In genomic region chr5:157857821-157858526, GRCh38 we compare ENCODE assay signal across 8 cellular contexts. TPM values are rescaled to one million over a fixed set of nuclear protein-coding genes. Genes with fewer than 3 reads are reported as not detected.
DNase-seq lines count a peak whose midpoint lies in the region; ATAC-seq and TF ChIP-seq lines count a peak whose summit lies in the region.

No MANE protein-coding gene starts in this region.

- H3K27ac Mint-ChIP-seq in CD4-positive, CD25-positive, alpha-beta regulatory T cell = peak overlapping the region; percentile 89 to 99 (median 93)
- H3K27ac Mint-ChIP-seq in IgD-negative memory B cell = peak overlapping the region; percentile 96 to 98 (median 96)
- peak overlapping the region; percentile 91 for H3K27ac Mint-ChIP-seq in activated CD4-positive, alpha-beta memory T cell treated with anti-CD3 and anti-CD28 coated beads, Interleukin-2, amount 10 ng/mL, durations not matched to agents 7 days and 5 days
- H3K27ac Mint-ChIP-seq in glutamatergic neuron (ENCODE audit: unreplicated experiment) = peak overlapping the region; percentile 50

- no peak for ATAC-seq in CD4-positive, CD25-positive, alpha-beta regulatory T cell (ENCODE audit: low read depth in 2 of 2)

- H3K4me1 ChIP-seq in CD4-positive, CD25-positive, alpha-beta regulatory T cell (ENCODE audit: control insufficient read depth, insufficient read depth, low read length, poor library complexity, severe bottlenecking) = peaks cover 58% of the 10 kb centered on the region
- H3K4me1 ChIP-seq in prostate gland (replicated peaks) = peaks cover 4% of the 10 kb centered on the region

- H3K9me3 Mint-ChIP-seq in CD4-positive, CD25-positive, alpha-beta regulatory T cell = peaks cover 0 to 4% (median 0%) of the 10 kb centered on the region in 7 donors
- H3K9me3 Mint-ChIP-seq in IgD-negative memory B cell (peaks cover 0 to 3% (median 0%) of the 10 kb centered on the region in 3 donors), glutamatergic neuron (ENCODE audit: unreplicated experiment) (peaks cover 6% of the 10 kb centered on the region)
- no peaks in the 10 kb centered on the region for H3K9me3 Mint-ChIP-seq in activated CD4-positive, alpha-beta memory T cell treated with anti-CD3 and anti-CD28 coated beads, Interleukin-2, amount 10 ng/mL, durations not matched to agents 7 days and 5 days

- peak overlapping the region; percentile 90 to 100 (median 95) for H3K4me3 Mint-ChIP-seq in CD4-positive, CD25-positive, alpha-beta regulatory T cell
- H3K4me3 Mint-ChIP-seq in IgD-negative memory B cell (peak overlapping the region; percentile 90 to 98 (median 96)), glutamatergic neuron (ENCODE audit: unreplicated experiment) (peak overlapping the region; percentile 91)
- H3K4me3 Mint-ChIP-seq in activated CD4-positive, alpha-beta memory T cell treated with anti-CD3 and anti-CD28 coated beads, Interleukin-2, amount 10 ng/mL, durations not matched to agents 7 days and 5 days = peak overlapping the region; percentile 90

- peak overlapping the region; percentile 97 for H3K4me3 ChIP-seq in CD4-positive, CD25-positive, alpha-beta regulatory T cell (ENCODE audit: low read depth, low read length)
- peak overlapping the region; percentile 87 to 93 for H3K4me3 ChIP-seq in prostate gland

- peaks cover 54 to 82% (median 61%) of the 10 kb centered on the region in 4 donors for H3K4me1 Mint-ChIP-seq in CD4-positive, CD25-positive, alpha-beta regulatory T cell
- H3K4me1 Mint-ChIP-seq in IgD-negative memory B cell (peaks cover 48 to 64% (median 50%) of the 10 kb centered on the region in 3 donors), glutamatergic neuron (ENCODE audit: low read depth, unreplicated experiment) (peaks cover 6% of the 10 kb centered on the region)
- peaks cover 70% of the 10 kb centered on the region for H3K4me1 Mint-ChIP-seq in activated CD4-positive, alpha-beta memory T cell treated with anti-CD3 and anti-CD28 coated beads, Interleukin-2, amount 10 ng/mL, durations not matched to agents 7 days and 5 days

- WGBS in prostate gland = 3% methylated on average over 5 of the region's 5 CpGs

- no peaks in the 10 kb centered on the region for H3K27me3 ChIP-seq in CD4-positive, CD25-positive, alpha-beta regulatory T cell (ENCODE audit: control insufficient read depth, insufficient read depth, low read length)
- no peaks in the 10 kb centered on the region for H3K27me3 ChIP-seq in prostate gland (replicated peaks; ENCODE audit: insufficient read depth)

- CTCF ChIA-PET in activated CD4-positive, alpha-beta memory T cell treated with anti-CD3 and anti-CD28 coated beads, Interleukin-2, amount 10 ng/mL, durations not matched to agents 7 days and 5 days (lab: Charles Lee) = interaction anchor here (0.7 to 4.0 kb wide), 9 partner anchors 8 to 137 kb away, joined by 3 to 30 read pairs (median 4); no protein-coding TSS in a partner anchor

- no peaks in the 10 kb centered on the region for H3K27me3 Mint-ChIP-seq in CD4-positive, CD25-positive, alpha-beta regulatory T cell
- H3K27me3 Mint-ChIP-seq in IgD-negative memory B cell (no peaks in the 10 kb centered on the region), glutamatergic neuron (ENCODE audit: unreplicated experiment) (peaks cover 2% of the 10 kb centered on the region)
- no peaks in the 10 kb centered on the region for H3K27me3 Mint-ChIP-seq in activated CD4-positive, alpha-beta memory T cell treated with anti-CD3 and anti-CD28 coated beads, Interleukin-2, amount 10 ng/mL, durations not matched to agents 7 days and 5 days

- intact Hi-C loops in prostate gland (cut with DNase I) = loop anchor here (2.0 to 10.0 kb wide), 3 partner anchors 36 to 91 kb away; no protein-coding TSS in a partner anchor

- H3K36me3 Mint-ChIP-seq in CD4-positive, CD25-positive, alpha-beta regulatory T cell = peaks cover 10% of the 10 kb centered on the region
- peaks cover 2% of the 10 kb centered on the region for H3K36me3 Mint-ChIP-seq in IgD-negative memory B cell
- H3K36me3 Mint-ChIP-seq in activated CD4-positive, alpha-beta memory T cell treated with anti-CD3 and anti-CD28 coated beads, Interleukin-2, amount 10 ng/mL, durations not matched to agents 7 days and 5 days (ENCODE audit: low read depth) = peaks cover 14% of the 10 kb centered on the region
- no peaks in the 10 kb centered on the region for H3K36me3 Mint-ChIP-seq in glutamatergic neuron (ENCODE audit: unreplicated experiment)

- peak in 2 of 3 donors; percentile 34 to 68 for DNase-seq in CD4-positive, CD25-positive, alpha-beta regulatory T cell
- DNase-seq in activated CD4-positive, alpha-beta memory T cell treated with anti-CD3 and anti-CD28 coated beads, Interleukin-2, amount 10 ng/mL, durations not matched to agents 7 days and 5 days = no peak
- no peak for DNase-seq in glutamatergic neuron
- DNase-seq in prostate gland (ENCODE audit: low spot score) = no peak
- no peak for DNase-seq in NCI-H187 treated with DMSO at 0.1 percent for 48 hours (lab: John Stamatoyannopoulos, UW)
- DNase-seq in COLO668 (lab: John Stamatoyannopoulos, UW; ENCODE audit: unreplicated experiment) = no peak
- DNase-seq in middle frontal gyrus (ENCODE audit: extremely low spot score, low spot score) = no peak

- no peaks in the 10 kb centered on the region for H3K9me3 ChIP-seq in CD4-positive, CD25-positive, alpha-beta regulatory T cell (ENCODE audit: control insufficient read depth in 2 of 2, low read length in 2 of 2)
- no peaks in the 10 kb centered on the region for H3K9me3 ChIP-seq in prostate gland

- no peak for TF ChIP-seq CTCF in glutamatergic neuron (IDR thresholded peaks at IDR 0.05; ENCODE audit: partially characterized antibody, unreplicated experiment)
- no peak for TF ChIP-seq CTCF in prostate gland (IDR thresholded peaks at IDR 0.05)

- TF ChIP-seq POLR2A in prostate gland (IDR thresholded peaks at IDR 0.05) = no peak

- no peaks in the 10 kb centered on the region for H3K36me3 ChIP-seq in CD4-positive, CD25-positive, alpha-beta regulatory T cell (ENCODE audit: control insufficient read depth, insufficient read depth, low read length)
- H3K36me3 ChIP-seq in prostate gland = no peaks in the 10 kb centered on the region

- peak overlapping the region; percentile 91 for H3K27ac ChIP-seq in CD4-positive, CD25-positive, alpha-beta regulatory T cell (ENCODE audit: insufficient read depth, low read length, poor library complexity, severe bottlenecking)
- peak overlapping the region; percentile 72 to 80 for H3K27ac ChIP-seq in prostate gland

- POLR2A ChIA-PET in activated CD4-positive, alpha-beta memory T cell treated with anti-CD3 and anti-CD28 coated beads, Interleukin-2, amount 10 ng/mL, durations not matched to agents 7 days and 5 days (lab: Charles Lee) = interaction anchor here (0.9 to 1.0 kb wide), 4 partner anchors 10 to 55 kb away, joined by 3 read pairs; no protein-coding TSS in a partner anchor

RNA-seq across cellular contexts. Expression of gene CLINT1, which starts 1.0 kb away (rescaled TPM):
- total RNA-seq in CD4-positive, CD25-positive, alpha-beta regulatory T cell = 111 TPM
- 100 to 1,000 TPM in 3 of 4 donors, 10 to 100 TPM in 1; 93.2 to 126 (median 111) TPM for polyA plus RNA-seq in CD4-positive, CD25-positive, alpha-beta regulatory T cell
- polyA plus RNA-seq in IgD-negative memory B cell = 69.7 TPM
- 10 to 100 TPM; 64.9 to 68.6 TPM for total RNA-seq in activated CD4-positive, alpha-beta memory T cell treated with anti-CD3 and anti-CD28 coated beads, Interleukin-2, amount 10 ng/mL, durations not matched to agents 7 days and 5 days
- total RNA-seq in glutamatergic neuron (ENCODE audit: unreplicated experiment) = 38.0 TPM
- total RNA-seq in prostate gland = 10 to 100 TPM; 65.1 to 84.5 TPM

Comparison
In these comparisons a context has a peak if more than half of its experiments do, and no peak if none do; other contexts are left out.
1. DNase-seq: peak in CD4-positive, CD25-positive, alpha-beta regulatory T cell (2 of 3); none in activated CD4-positive, alpha-beta memory T cell treated with anti-CD3 and anti-CD28 coated beads, Interleukin-2, amount 10 ng/mL, durations not matched to agents 7 days and 5 days (single experiment), glutamatergic neuron (single experiment), prostate gland (single experiment), NCI-H187 treated with DMSO at 0.1 percent for 48 hours (single experiment), COLO668 (single experiment) and middle frontal gyrus (single experiment).
2. Peak in every context shown above with its lines, with median percentiles within 50 percentile points of each other: H3K27ac Mint-ChIP-seq and H3K4me3 Mint-ChIP-seq.